19 cellular contexts compared by ENCODE assay signal in genomic region chr7:132291446-132291845, GRCh38.
DNase-seq lines count a peak whose midpoint lies in the region; ATAC-seq, FAIRE-seq and TF ChIP-seq lines count a peak whose summit lies in the region.
"Had no signal": no experiment of that assay in that cellular context is flagged by ENCODE, and none has a peak within 500 bp of the region (broad histone marks: within the 10 kb centered on the region; RNA-seq: fewer than 3 reads in every experiment).

No MANE protein-coding gene starts in this region.

- BruUV-seq in PC-3 (replicated peaks; lab: Mats Ljungman, UMichigan) = no TSS peak

- H2AFZ ChIP-seq in PC-3 (ENCODE audit: low read length) = no peak overlapping the region
- H2AFZ ChIP-seq: GM23248 had no signal

- H3K9ac ChIP-seq in PC-3 (ENCODE audit: low read length) = no peak overlapping the region
- H3K9ac ChIP-seq: BLaER1 treated with 17β-estradiol and CSF1 and Interleukin-3, amounts not matched to agents 10 nM and 100 nM; GM23248 had no signal

- H3K27ac ChIP-seq in PC-3 (ENCODE audit: low read length) = no peak overlapping the region
- H3K27ac ChIP-seq in foreskin keratinocyte = no peak overlapping the region
- H3K27ac ChIP-seq: BLaER1 treated with 17β-estradiol and CSF1 and Interleukin-3, amounts not matched to agents 10 nM and 100 nM; GM23248 had no signal

- no peaks in the 10 kb centered on the region for H3F3A ChIP-seq in PC-3 (ENCODE audit: low read length, unreplicated experiment)

- peak; percentile 52 for ATAC-seq in PC-3
- no peak for ATAC-seq in foreskin keratinocyte
- ATAC-seq in GM18520 (IDR thresholded peaks at IDR 0.05; ENCODE audit: unreplicated experiment) = no peak

- TF ChIP-seq CTCF in PC-3 (conservative IDR thresholded peaks at IDR 0.05; ENCODE audit: low read depth, low read length) = no peak
- no peak for TF ChIP-seq CTCF in bronchial epithelial cell (IDR thresholded peaks at IDR 0.05; ENCODE audit: insufficient read depth, low read length, severe bottlenecking)
- TF ChIP-seq CTCF in foreskin keratinocyte (conservative IDR thresholded peaks at IDR 0.05) = no peak

- FAIRE-seq in bronchial epithelial cell (lab: Jason Lieb, UNC) = no peak
- FAIRE-seq: G401.6, GM12891, HTR-8/SVneo had no signal

- intact Hi-C loops in PC-3 (cut with micrococcal nuclease) = no loop called here

- H3K36me3 ChIP-seq in PC-3 (ENCODE audit: low read depth, low read length) = no peaks in the 10 kb centered on the region
- no peaks in the 10 kb centered on the region for H3K36me3 ChIP-seq in bronchial epithelial cell (ENCODE audit: control insufficient read depth, insufficient read depth, low read length)
- H3K36me3 ChIP-seq: BLaER1 treated with 17β-estradiol and CSF1 and Interleukin-3, amounts not matched to agents 10 nM and 100 nM had no signal

- POLR2A ChIA-PET in PC-3 (lab: Charles Lee; ENCODE audit: unreplicated experiment) = no interaction called here

- H3K4me3 ChIP-seq in PC-3 (ENCODE audit: low read length) = no peak overlapping the region
- no peak overlapping the region for H3K4me3 ChIP-seq in bronchial epithelial cell (ENCODE audit: low read depth, low read length)
- H3K4me3 ChIP-seq: BLaER1 treated with 17β-estradiol and CSF1 and Interleukin-3, amounts not matched to agents 10 nM and 100 nM; GM23248 had no signal

- CTCF ChIA-PET in PC-3 (lab: Charles Lee) = no interaction called here

- peaks cover 10% of the 10 kb centered on the region for H3K4me1 ChIP-seq in PC-3 (ENCODE audit: insufficient read depth, low read length)
- H3K4me1 ChIP-seq in foreskin keratinocyte = no peaks in the 10 kb centered on the region

- H3K9me3 ChIP-seq in PC-3 (ENCODE audit: low read length) = no peaks in the 10 kb centered on the region
- H3K9me3 ChIP-seq: BLaER1 treated with 17β-estradiol and CSF1 and Interleukin-3, amounts not matched to agents 10 nM and 100 nM had no signal

- H3K79me2 ChIP-seq in PC-3 (ENCODE audit: low read length) = no peaks in the 10 kb centered on the region

- peak; percentile 30 for DNase-seq in Daoy (ENCODE audit: low read depth)
- DNase-seq in PC-3 = peak; percentile 47
- DNase-seq in bronchial epithelial cell (ENCODE audit: low read depth) = peak; percentile 43
- DNase-seq in foreskin keratinocyte = peak; percentile 14 to 39
- no peak for DNase-seq in SHP77 (lab: John Stamatoyannopoulos, UW)
- no peak for DNase-seq in NCI-H1105 treated with DMSO at 0.1 percent for 48 hours (lab: John Stamatoyannopoulos, UW)
- no peak for DNase-seq in NOMO-1 (lab: John Stamatoyannopoulos, UW; ENCODE audit: unreplicated experiment in 2 of 2)
- DNase-seq: ACHN; Calu3; CD4-positive, CD25-positive, alpha-beta regulatory T cell; DMS79; EL; GM23248; H9 had no signal

- no peak overlapping the region for H3K4me2 ChIP-seq in PC-3 (ENCODE audit: low read length)
- H3K4me2 ChIP-seq: BLaER1 treated with 17β-estradiol and CSF1 and Interleukin-3, amounts not matched to agents 10 nM and 100 nM had no signal

- H4K20me1 ChIP-seq in PC-3 (ENCODE audit: low read length) = no peaks in the 10 kb centered on the region
- H4K20me1 ChIP-seq: BLaER1 treated with 17β-estradiol and CSF1 and Interleukin-3, amounts not matched to agents 10 nM and 100 nM had no signal

- no peaks in the 10 kb centered on the region for H3K27me3 ChIP-seq in PC-3 (ENCODE audit: low read length)
- H3K27me3 ChIP-seq in bronchial epithelial cell (ENCODE audit: control insufficient read depth, insufficient read depth, low read length) = no peaks in the 10 kb centered on the region
- no peaks in the 10 kb centered on the region for H3K27me3 ChIP-seq in foreskin keratinocyte
- H3K27me3 ChIP-seq: BLaER1 treated with 17β-estradiol and CSF1 and Interleukin-3, amounts not matched to agents 10 nM and 100 nM had no signal

- no peaks in the 10 kb centered on the region for H3K9me2 ChIP-seq in PC-3 (replicated peaks; ENCODE audit: low read length)

Comparison
In these comparisons a context has a peak if more than half of its experiments do, and no peak if none do; other contexts are left out.
1. DNase-seq: peak in Daoy (single experiment), PC-3 (single experiment), bronchial epithelial cell (single experiment) and foreskin keratinocyte (2 of 2); none in SHP77 (0 of 2), NCI-H1105 treated with DMSO at 0.1 percent for 48 hours (single experiment) and NOMO-1 (0 of 2).